ENCODE assay signal across 20 cellular contexts in genomic region chr1:54301494-54301893, GRCh38.
DNase-seq lines count a peak whose midpoint lies in the region; ATAC-seq, FAIRE-seq and TF ChIP-seq lines count a peak whose summit lies in the region.
"Had no signal": no experiment of that assay in that cellular context is flagged by ENCODE, and none has a peak within 500 bp of the region (broad histone marks: within the 10 kb centered on the region; RNA-seq: fewer than 3 reads in every experiment).

No MANE protein-coding gene starts in this region.

- no peaks in the 10 kb centered on the region for H3K36me3 ChIP-seq in kidney (ENCODE audit: control insufficient read depth in 1 of 2, insufficient read depth in 2 of 2, low read length in 2 of 2)
- H3K36me3 ChIP-seq: adrenal gland, left lung had no signal

- H3K36me3 Mint-ChIP-seq in activated CD4-positive, alpha-beta T cell treated with anti-CD3 and anti-CD28 coated beads for 36 hours (ENCODE audit: low read depth): no peaks in the 10 kb centered on the region

- no peak overlapping the region for H3K4me3 ChIP-seq in kidney (ENCODE audit: low read length in 2 of 2)
- H3K4me3 ChIP-seq: adrenal gland, left lung, psoas muscle had no signal

- no peak overlapping the region for H3K4me3 Mint-ChIP-seq in activated CD4-positive, alpha-beta T cell treated with anti-CD3 and anti-CD28 coated beads for 36 hours
- H3K4me3 Mint-ChIP-seq: activated T-helper 17 cell treated with anti-CD3 and anti-CD28 coated beads, Interleukin-2, amount 50 U/mL, for 72 hours; stimulated activated naive CD8-positive, alpha-beta T cell treated with anti-CD3 and anti-CD28 coated beads, Interleukin-15, Interleukin-2, amounts not matched to agents 100 ng/mL and 50 ng/mL, for 24 hours had no signal

- H3K9ac ChIP-seq in kidney (ENCODE audit: low read length in 2 of 2): no peak overlapping the region

- CTCF ChIA-PET in activated CD4-positive, alpha-beta T cell treated with anti-CD3 and anti-CD28 coated beads for 36 hours (lab: Charles Lee): no interaction called here

- intact Hi-C loops in activated CD4-positive, alpha-beta T cell treated with anti-CD3 and anti-CD28 coated beads for 36 hours (cut with DNase I, micrococcal nuclease): no loop called here
- intact Hi-C loops in kidney (cut with DNase I): no loop called here

- no peaks in the 10 kb centered on the region for H3K9me3 Mint-ChIP-seq in activated CD4-positive, alpha-beta T cell treated with anti-CD3 and anti-CD28 coated beads for 36 hours (ENCODE audit: low read depth)
- H3K9me3 Mint-ChIP-seq: activated T-helper 17 cell treated with anti-CD3 and anti-CD28 coated beads, Interleukin-2, amount 50 U/mL, for 72 hours; stimulated activated naive CD8-positive, alpha-beta T cell treated with anti-CD3 and anti-CD28 coated beads, Interleukin-15, Interleukin-2, amounts not matched to agents 100 ng/mL and 50 ng/mL, for 24 hours had no signal

- TF ChIP-seq POLR2A in erythroblast (IDR thresholded peaks at IDR 0.05; ENCODE audit: low read length): no peak

- H3K27me3 Mint-ChIP-seq in activated CD4-positive, alpha-beta T cell treated with anti-CD3 and anti-CD28 coated beads for 36 hours: no peaks in the 10 kb centered on the region
- H3K27me3 Mint-ChIP-seq: activated T-helper 17 cell treated with anti-CD3 and anti-CD28 coated beads, Interleukin-2, amount 50 U/mL, for 72 hours; stimulated activated naive CD8-positive, alpha-beta T cell treated with anti-CD3 and anti-CD28 coated beads, Interleukin-15, Interleukin-2, amounts not matched to agents 100 ng/mL and 50 ng/mL, for 24 hours had no signal

- POLR2A ChIA-PET in activated CD4-positive, alpha-beta T cell treated with anti-CD3 and anti-CD28 coated beads for 36 hours (lab: Charles Lee): no interaction called here

- H3K4me1 Mint-ChIP-seq in activated CD4-positive, alpha-beta T cell treated with anti-CD3 and anti-CD28 coated beads for 36 hours: peaks cover 71% of the 10 kb centered on the region

- H3K4me1 ChIP-seq in kidney (ENCODE audit: control insufficient read depth in 1 of 2, insufficient read depth in 1 of 2, low read depth in 1 of 2, low read length in 2 of 2): peaks cover 4 to 27% of the 10 kb centered on the region in 2 donors
- H3K4me1 ChIP-seq: Caco-2 had no signal

- no peaks in the 10 kb centered on the region for H3K9me3 ChIP-seq in kidney (ENCODE audit: control insufficient read depth in 1 of 2, low read length in 2 of 2)
- H3K9me3 ChIP-seq: adrenal gland, Caco-2, left lung, psoas muscle had no signal

- H3K27ac ChIP-seq in kidney (ENCODE audit: low read depth in 2 of 2, low read length in 2 of 2) (no peak overlapping the region), temporal lobe (ENCODE audit: low read depth, low read length) (peak overlapping the region; percentile 94)
- H3K27ac ChIP-seq: left lung, psoas muscle, RWPE1 had no signal

- ATAC-seq in activated CD4-positive, alpha-beta T cell treated with anti-CD3 and anti-CD28 coated beads for 36 hours: peak; percentile 26
- ATAC-seq: activated T-helper 17 cell treated with anti-CD3 and anti-CD28 coated beads, Interleukin-2, amount 50 U/mL, for 72 hours; left lung; psoas muscle had no signal

- H3K27ac Mint-ChIP-seq in activated CD4-positive, alpha-beta T cell treated with anti-CD3 and anti-CD28 coated beads for 36 hours: no peak overlapping the region
- H3K27ac Mint-ChIP-seq: activated T-helper 17 cell treated with anti-CD3 and anti-CD28 coated beads, Interleukin-2, amount 50 U/mL, for 72 hours had no signal

- DNase-seq in activated CD4-positive, alpha-beta T cell treated with anti-CD3 and anti-CD28 coated beads for 36 hours: no peak
- no peak for DNase-seq in activated CD4-positive, alpha-beta T cell treated with anti-CD3 and anti-CD28 coated beads, Interleukin-2, amount 50 U/mL, for 4 hours
- DNase-seq in NCI-H774 (lab: John Stamatoyannopoulos, UW): peak; percentile 22
- DNase-seq in kidney: peak; percentile 60
- DNase-seq in NOMO-1 (lab: John Stamatoyannopoulos, UW; ENCODE audit: unreplicated experiment in 2 of 2): no peak
- no peak for DNase-seq in globus pallidus (ENCODE audit: low spot score)
- no peak for DNase-seq in erythroblast (lab: John Stamatoyannopoulos, UW)
- DNase-seq: adrenal gland, Caco-2, GDM1, left lung, NCI-H1436, psoas muscle, SW 1271 had no signal

- no peak for FAIRE-seq in kidney (lab: Jason Lieb, UNC)
- FAIRE-seq: endometrium, GM12892 had no signal

- TF ChIP-seq CTCF in kidney (IDR thresholded peaks at IDR 0.05; ENCODE audit: borderline replicate concordance, extremely low read depth, insufficient read depth): no peak

Comparison
In these comparisons a context has a peak if more than half of its experiments do, and no peak if none do; other contexts are left out.
1. DNase-seq: peak in NCI-H774 (single experiment) and kidney (single experiment); none in activated CD4-positive, alpha-beta T cell treated with anti-CD3 and anti-CD28 coated beads for 36 hours (single experiment), activated CD4-positive, alpha-beta T cell treated with anti-CD3 and anti-CD28 coated beads, Interleukin-2, amount 50 U/mL, for 4 hours (0 of 2), NOMO-1 (0 of 2), globus pallidus (single experiment) and erythroblast (0 of 2).